ENCODE assay signal across 13 cellular contexts in genomic region chr17:65551641-65552040, GRCh38.
"Had no signal": no experiment of that assay in that cellular context is flagged by ENCODE, and none has a peak within 500 bp of the region (broad histone marks: within the 10 kb centered on the region; RNA-seq: fewer than 3 reads in every experiment).

No MANE protein-coding gene starts in this region.

- H3K4me3 ChIP-seq: cardiac muscle cell, pancreas, thyroid gland had no signal

- H3K9me3 Mint-ChIP-seq: activated naive CD8-positive, alpha-beta T cell treated with anti-CD3 and anti-CD28 coated beads, Interleukin-2, amount 10 ng/mL, durations not matched to agents 7 days and 5 days had no signal

- H3K27me3 ChIP-seq: cardiac muscle cell, pancreas, thyroid gland had no signal

- H3K27ac ChIP-seq: cardiac muscle cell, epithelial cell of prostate, pancreas had no signal

- H3K36me3 ChIP-seq: pancreas had no signal

- H3K9me3 ChIP-seq: pancreas, thyroid gland had no signal

- DNase-seq: activated CD4-positive, alpha-beta T cell treated with anti-CD3 and anti-CD28 coated beads, Interleukin-2, amount 50 U/mL, for 1 hour; activated gamma-delta T cell; activated naive CD8-positive, alpha-beta T cell treated with anti-CD3 and anti-CD28 coated beads, Interleukin-2, amount 10 ng/mL, durations not matched to agents 7 days and 5 days; effector CD8-positive, alpha-beta T cell; hippocampal formation; retina; SIG-M5; small intestine; T-helper 2 cell; thyroid gland had no signal

- H3K4me3 Mint-ChIP-seq: activated naive CD8-positive, alpha-beta T cell treated with anti-CD3 and anti-CD28 coated beads, Interleukin-2, amount 10 ng/mL, durations not matched to agents 7 days and 5 days had no signal

- ATAC-seq: pancreas had no signal

- H3K27ac Mint-ChIP-seq: activated naive CD8-positive, alpha-beta T cell treated with anti-CD3 and anti-CD28 coated beads, Interleukin-2, amount 10 ng/mL, durations not matched to agents 7 days and 5 days had no signal
